9 cellular contexts compared by ENCODE assay signal in genomic region chr3:36124118-36124796, GRCh38.
DNase-seq lines count a peak whose midpoint lies in the region; ATAC-seq, FAIRE-seq and TF ChIP-seq lines count a peak whose summit lies in the region.
"Had no signal": no experiment of that assay in that cellular context is flagged by ENCODE, and none has a peak within 500 bp of the region (broad histone marks: within the 10 kb centered on the region; RNA-seq: fewer than 3 reads in every experiment).

No MANE protein-coding gene starts in this region.

- WGBS in mesendoderm (ENCODE audit: extremely low coverage, insufficient coverage, low lambda C conversion rate): no CpG with 5 or more reads among the region's 2 CpGs

- DNase-seq in DMS53 treated with DMSO at 0.1 percent for 48 hours (lab: John Stamatoyannopoulos, UW; ENCODE audit: unreplicated experiment): peak; percentile 0
- peak; percentile 4 for DNase-seq in NCI-H1092 (lab: John Stamatoyannopoulos, UW)
- DNase-seq in bronchial epithelial cell (ENCODE audit: low read depth): peak; percentile 74
- peak; percentile 85 for DNase-seq in mesendoderm
- DNase-seq in GOT3 (lab: John Stamatoyannopoulos, UW): no peak
- no peak for DNase-seq in NCI-H1436 treated with DMSO at 0.1 percent for 48 hours (lab: John Stamatoyannopoulos, UW)
- DNase-seq: activated T-cell treated with anti-CD3 and anti-CD28 coated beads, Interleukin-2, amount 50 U/mL, for 24 hours had no signal

- H3K27me3 ChIP-seq in bronchial epithelial cell (ENCODE audit: control insufficient read depth, insufficient read depth, low read length): no peaks in the 10 kb centered on the region
- H3K27me3 ChIP-seq in mesendoderm (ENCODE audit: insufficient read depth, low read length, poor library complexity): no peaks in the 10 kb centered on the region

- H3K36me3 ChIP-seq in bronchial epithelial cell (ENCODE audit: control insufficient read depth, insufficient read depth, low read length): no peaks in the 10 kb centered on the region
- no peaks in the 10 kb centered on the region for H3K36me3 ChIP-seq in mesendoderm (ENCODE audit: control insufficient read depth, insufficient read depth, low read length)

- H2BK120ac ChIP-seq in mesendoderm (ENCODE audit: low read depth, low read length): no peak overlapping the region

- H3K4me3 ChIP-seq in bronchial epithelial cell (ENCODE audit: low read depth, low read length) (no peak overlapping the region), mesendoderm (ENCODE audit: low read length) (no peak overlapping the region)

- H3K4me1 ChIP-seq in mesendoderm (ENCODE audit: control insufficient read depth, low read depth, low read length): no peaks in the 10 kb centered on the region

- H3K18ac ChIP-seq in mesendoderm (ENCODE audit: low read length): no peak overlapping the region

- no peaks in the 10 kb centered on the region for H3K79me1 ChIP-seq in mesendoderm (ENCODE audit: low read length)

- H3K9ac ChIP-seq in mesendoderm (ENCODE audit: low read length): no peak overlapping the region

- peak; percentile 84 for FAIRE-seq in bronchial epithelial cell (lab: Jason Lieb, UNC)

- H2BK15ac ChIP-seq in mesendoderm (replicated peaks; ENCODE audit: low read depth): no peak overlapping the region

- no peaks in the 10 kb centered on the region for H3K79me2 ChIP-seq in mesendoderm (ENCODE audit: control insufficient read depth, insufficient read depth, low read length)

- H3K27ac ChIP-seq in mesendoderm (ENCODE audit: low read depth, low read length): no peak overlapping the region

- no peak overlapping the region for H3K4me2 ChIP-seq in mesendoderm (ENCODE audit: low read length)

- no peak overlapping the region for H3K23ac ChIP-seq in mesendoderm (ENCODE audit: low read length)

- ATAC-seq in GM21786 (IDR thresholded peaks at IDR 0.05; ENCODE audit: unreplicated experiment) (no peak), GM21390 (IDR thresholded peaks at IDR 0.05; ENCODE audit: unreplicated experiment) (no peak)

- no peak overlapping the region for H3K4ac ChIP-seq in mesendoderm (ENCODE audit: low read depth, low read length)

- no peak overlapping the region for H4K8ac ChIP-seq in mesendoderm (ENCODE audit: low read depth, low read length)

- no peak overlapping the region for H2AK5ac ChIP-seq in mesendoderm (ENCODE audit: low read length)

- H4K5ac ChIP-seq in mesendoderm (ENCODE audit: low read length): no peak overlapping the region

- no peak overlapping the region for H3K56ac ChIP-seq in mesendoderm (ENCODE audit: low read length)

- no peak overlapping the region for H2BK5ac ChIP-seq in mesendoderm (ENCODE audit: low read length)

- peak; percentile 74 for TF ChIP-seq CTCF in bronchial epithelial cell (IDR thresholded peaks at IDR 0.05; ENCODE audit: insufficient read depth, low read length, severe bottlenecking)

Comparison
In these comparisons a context has a peak if more than half of its experiments do, and no peak if none do; other contexts are left out.
1. DNase-seq: peak in DMS53 treated with DMSO at 0.1 percent for 48 hours (single experiment), NCI-H1092 (single experiment), bronchial epithelial cell (single experiment) and mesendoderm (single experiment); none in GOT3 (single experiment) and NCI-H1436 treated with DMSO at 0.1 percent for 48 hours (single experiment).